1 cellular context compared by ENCODE assay signal in the genomic region with DNA sequence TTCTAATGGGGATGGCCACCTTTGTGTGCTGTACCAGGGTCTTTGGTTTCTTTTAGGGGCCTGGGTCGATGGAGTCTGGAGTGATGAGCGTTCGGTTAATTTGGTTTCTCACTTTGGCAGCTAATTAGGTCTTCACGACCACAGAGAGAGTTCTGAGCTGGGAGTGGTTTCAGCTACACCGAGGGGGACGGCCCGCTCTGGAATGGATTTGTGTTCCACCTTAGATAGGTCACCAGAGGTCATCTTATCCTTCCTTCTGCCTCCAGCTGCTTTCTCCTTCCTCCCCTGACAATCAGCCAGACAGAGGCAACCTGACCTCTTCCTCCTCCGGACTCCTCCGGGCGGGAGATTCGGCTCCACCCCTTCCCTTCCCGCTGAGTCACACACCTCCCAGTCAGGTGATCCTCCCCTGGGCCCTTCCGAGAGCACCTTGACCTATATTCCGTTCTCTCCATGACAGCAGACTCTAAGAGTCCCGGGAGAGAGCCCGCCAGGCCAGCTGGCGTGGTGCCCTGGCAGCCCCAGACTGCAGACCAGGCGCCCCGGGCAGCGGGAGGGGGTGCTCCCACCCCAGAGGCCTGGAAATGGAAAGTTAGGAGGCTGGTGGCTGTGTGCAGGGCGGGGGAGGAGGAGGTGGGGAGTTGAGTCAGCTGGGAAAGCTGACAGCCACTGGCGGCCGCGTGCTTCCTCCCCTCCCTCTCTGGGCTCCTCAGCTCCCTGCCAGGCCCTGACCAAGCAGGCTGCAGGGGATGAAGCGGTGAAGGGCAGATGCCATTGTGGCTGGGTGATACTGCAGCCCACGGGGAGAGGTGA.
A peak's percentile ranks its signal among the peaks of the same experiment; 100 is the strongest.
TF ChIP-seq lines count a peak whose summit lies in the region.

No MANE protein-coding gene starts in this region.

TF ChIP-seq in HepG2, 621 proteins besides CTCF, POLR2A, EP300 and RAD21 (continued from another document and continues in another):
- TF ChIP-seq, protein P1, sequence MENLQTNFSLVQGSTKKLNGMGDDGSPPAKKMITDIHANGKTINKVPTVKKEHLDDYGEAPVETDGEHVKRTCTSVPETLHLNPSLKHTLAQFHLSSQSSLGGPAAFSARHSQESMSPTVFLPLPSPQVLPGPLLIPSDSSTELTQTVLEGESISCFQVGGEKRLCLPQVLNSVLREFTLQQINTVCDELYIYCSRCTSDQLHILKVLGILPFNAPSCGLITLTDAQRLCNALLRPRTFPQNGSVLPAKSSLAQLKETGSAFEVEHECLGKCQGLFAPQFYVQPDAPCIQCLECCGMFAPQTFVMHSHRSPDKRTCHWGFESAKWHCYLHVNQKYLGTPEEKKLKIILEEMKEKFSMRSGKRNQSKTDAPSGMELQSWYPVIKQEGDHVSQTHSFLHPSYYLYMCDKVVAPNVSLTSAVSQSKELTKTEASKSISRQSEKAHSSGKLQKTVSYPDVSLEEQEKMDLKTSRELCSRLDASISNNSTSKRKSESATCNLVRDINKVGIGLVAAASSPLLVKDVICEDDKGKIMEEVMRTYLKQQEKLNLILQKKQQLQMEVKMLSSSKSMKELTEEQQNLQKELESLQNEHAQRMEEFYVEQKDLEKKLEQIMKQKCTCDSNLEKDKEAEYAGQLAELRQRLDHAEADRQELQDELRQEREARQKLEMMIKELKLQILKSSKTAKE (CRISPR knock-in tag; IDR thresholded peaks at IDR 0.05; ENCODE audit: borderline replicate concordance) = peak; percentile 57; the same call in 1 of the 2 replicates
- no peak; the same call in 1 of the 2 replicates for TF ChIP-seq ZNF451 (CRISPR knock-in tag; IDR thresholded peaks at IDR 0.05)
- TF ChIP-seq PTBP1 (IDR thresholded peaks at IDR 0.05; ENCODE audit: low read depth, low read length, poor library complexity, severe bottlenecking) = peak; percentile 84
- TF ChIP-seq, protein P2, sequence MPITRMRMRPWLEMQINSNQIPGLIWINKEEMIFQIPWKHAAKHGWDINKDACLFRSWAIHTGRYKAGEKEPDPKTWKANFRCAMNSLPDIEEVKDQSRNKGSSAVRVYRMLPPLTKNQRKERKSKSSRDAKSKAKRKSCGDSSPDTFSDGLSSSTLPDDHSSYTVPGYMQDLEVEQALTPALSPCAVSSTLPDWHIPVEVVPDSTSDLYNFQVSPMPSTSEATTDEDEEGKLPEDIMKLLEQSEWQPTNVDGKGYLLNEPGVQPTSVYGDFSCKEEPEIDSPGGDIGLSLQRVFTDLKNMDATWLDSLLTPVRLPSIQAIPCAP (CRISPR knock-in tag; IDR thresholded peaks at IDR 0.05; ENCODE audit: low read depth) = no peak
- peak; percentile 15; the same call in 1 of the 2 replicates for TF ChIP-seq CBX5 (CRISPR knock-in tag; IDR thresholded peaks at IDR 0.05; ENCODE audit: borderline replicate concordance)
- peak; percentile 14; the same call in 1 of the 2 replicates for TF ChIP-seq ZBTB7B (CRISPR knock-in tag; IDR thresholded peaks at IDR 0.05)
- 0 out of 2 replicates have a peak, but pooled peaks have one; percentile 48 for TF ChIP-seq ZNF747 (CRISPR knock-in tag; IDR thresholded peaks at IDR 0.05; ENCODE audit: borderline replicate concordance)
- TF ChIP-seq KLF11 (CRISPR knock-in tag; IDR thresholded peaks at IDR 0.05) = no peak
- TF ChIP-seq, protein P3, sequence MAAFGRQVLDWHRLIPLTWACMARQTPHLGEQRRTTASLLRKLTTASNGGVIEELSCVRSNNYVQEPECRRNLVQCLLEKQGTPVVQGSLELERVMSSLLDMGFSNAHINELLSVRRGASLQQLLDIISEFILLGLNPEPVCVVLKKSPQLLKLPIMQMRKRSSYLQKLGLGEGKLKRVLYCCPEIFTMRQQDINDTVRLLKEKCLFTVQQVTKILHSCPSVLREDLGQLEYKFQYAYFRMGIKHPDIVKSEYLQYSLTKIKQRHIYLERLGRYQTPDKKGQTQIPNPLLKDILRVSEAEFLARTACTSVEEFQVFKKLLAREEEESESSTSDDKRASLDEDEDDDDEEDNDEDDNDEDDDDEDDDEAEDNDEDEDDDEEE (CRISPR knock-in tag; IDR thresholded peaks at IDR 0.05) = peak; percentile 90
- TF ChIP-seq, protein P4, sequence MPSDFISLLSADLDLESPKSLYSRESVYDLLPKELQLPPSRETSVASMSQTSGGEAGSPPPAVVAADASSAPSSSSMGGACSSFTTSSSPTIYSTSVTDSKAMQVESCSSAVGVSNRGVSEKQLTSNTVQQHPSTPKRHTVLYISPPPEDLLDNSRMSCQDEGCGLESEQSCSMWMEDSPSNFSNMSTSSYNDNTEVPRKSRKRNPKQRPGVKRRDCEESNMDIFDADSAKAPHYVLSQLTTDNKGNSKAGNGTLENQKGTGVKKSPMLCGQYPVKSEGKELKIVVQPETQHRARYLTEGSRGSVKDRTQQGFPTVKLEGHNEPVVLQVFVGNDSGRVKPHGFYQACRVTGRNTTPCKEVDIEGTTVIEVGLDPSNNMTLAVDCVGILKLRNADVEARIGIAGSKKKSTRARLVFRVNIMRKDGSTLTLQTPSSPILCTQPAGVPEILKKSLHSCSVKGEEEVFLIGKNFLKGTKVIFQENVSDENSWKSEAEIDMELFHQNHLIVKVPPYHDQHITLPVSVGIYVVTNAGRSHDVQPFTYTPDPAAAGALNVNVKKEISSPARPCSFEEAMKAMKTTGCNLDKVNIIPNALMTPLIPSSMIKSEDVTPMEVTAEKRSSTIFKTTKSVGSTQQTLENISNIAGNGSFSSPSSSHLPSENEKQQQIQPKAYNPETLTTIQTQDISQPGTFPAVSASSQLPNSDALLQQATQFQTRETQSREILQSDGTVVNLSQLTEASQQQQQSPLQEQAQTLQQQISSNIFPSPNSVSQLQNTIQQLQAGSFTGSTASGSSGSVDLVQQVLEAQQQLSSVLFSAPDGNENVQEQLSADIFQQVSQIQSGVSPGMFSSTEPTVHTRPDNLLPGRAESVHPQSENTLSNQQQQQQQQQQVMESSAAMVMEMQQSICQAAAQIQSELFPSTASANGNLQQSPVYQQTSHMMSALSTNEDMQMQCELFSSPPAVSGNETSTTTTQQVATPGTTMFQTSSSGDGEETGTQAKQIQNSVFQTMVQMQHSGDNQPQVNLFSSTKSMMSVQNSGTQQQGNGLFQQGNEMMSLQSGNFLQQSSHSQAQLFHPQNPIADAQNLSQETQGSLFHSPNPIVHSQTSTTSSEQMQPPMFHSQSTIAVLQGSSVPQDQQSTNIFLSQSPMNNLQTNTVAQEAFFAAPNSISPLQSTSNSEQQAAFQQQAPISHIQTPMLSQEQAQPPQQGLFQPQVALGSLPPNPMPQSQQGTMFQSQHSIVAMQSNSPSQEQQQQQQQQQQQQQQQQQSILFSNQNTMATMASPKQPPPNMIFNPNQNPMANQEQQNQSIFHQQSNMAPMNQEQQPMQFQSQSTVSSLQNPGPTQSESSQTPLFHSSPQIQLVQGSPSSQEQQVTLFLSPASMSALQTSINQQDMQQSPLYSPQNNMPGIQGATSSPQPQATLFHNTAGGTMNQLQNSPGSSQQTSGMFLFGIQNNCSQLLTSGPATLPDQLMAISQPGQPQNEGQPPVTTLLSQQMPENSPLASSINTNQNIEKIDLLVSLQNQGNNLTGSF (CRISPR knock-in tag; IDR thresholded peaks at IDR 0.05) = no peak
- TF ChIP-seq ZNF720 (CRISPR knock-in tag; IDR thresholded peaks at IDR 0.05) = no peak
- TF ChIP-seq, protein P5, sequence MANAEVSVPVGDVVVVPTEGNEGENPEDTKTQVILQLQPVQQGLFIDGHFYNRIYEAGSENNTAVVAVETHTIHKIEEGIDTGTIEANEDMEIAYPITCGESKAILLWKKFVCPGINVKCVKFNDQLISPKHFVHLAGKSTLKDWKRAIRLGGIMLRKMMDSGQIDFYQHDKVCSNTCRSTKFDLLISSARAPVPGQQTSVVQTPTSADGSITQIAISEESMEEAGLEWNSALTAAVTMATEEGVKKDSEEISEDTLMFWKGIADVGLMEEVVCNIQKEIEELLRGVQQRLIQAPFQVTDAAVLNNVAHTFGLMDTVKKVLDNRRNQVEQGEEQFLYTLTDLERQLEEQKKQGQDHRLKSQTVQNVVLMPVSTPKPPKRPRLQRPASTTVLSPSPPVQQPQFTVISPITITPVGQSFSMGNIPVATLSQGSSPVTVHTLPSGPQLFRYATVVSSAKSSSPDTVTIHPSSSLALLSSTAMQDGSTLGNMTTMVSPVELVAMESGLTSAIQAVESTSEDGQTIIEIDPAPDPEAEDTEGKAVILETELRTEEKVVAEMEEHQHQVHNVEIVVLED (CRISPR knock-in tag; IDR thresholded peaks at IDR 0.05; ENCODE audit: borderline replicate concordance) = no peak
- no peak for TF ChIP-seq ZNF7 (CRISPR knock-in tag; IDR thresholded peaks at IDR 0.05)
- TF ChIP-seq NFKB2 (CRISPR knock-in tag; IDR thresholded peaks at IDR 0.05; ENCODE audit: borderline replicate concordance) = peak; percentile 58; the same call in 1 of the 2 replicates
- TF ChIP-seq, protein P6, sequence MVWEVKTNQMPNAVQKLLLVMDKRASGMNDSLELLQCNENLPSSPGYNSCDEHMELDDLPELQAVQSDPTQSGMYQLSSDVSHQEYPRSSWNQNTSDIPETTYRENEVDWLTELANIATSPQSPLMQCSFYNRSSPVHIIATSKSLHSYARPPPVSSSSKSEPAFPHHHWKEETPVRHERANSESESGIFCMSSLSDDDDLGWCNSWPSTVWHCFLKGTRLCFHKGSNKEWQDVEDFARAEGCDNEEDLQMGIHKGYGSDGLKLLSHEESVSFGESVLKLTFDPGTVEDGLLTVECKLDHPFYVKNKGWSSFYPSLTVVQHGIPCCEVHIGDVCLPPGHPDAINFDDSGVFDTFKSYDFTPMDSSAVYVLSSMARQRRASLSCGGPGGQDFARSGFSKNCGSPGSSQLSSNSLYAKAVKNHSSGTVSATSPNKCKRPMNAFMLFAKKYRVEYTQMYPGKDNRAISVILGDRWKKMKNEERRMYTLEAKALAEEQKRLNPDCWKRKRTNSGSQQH (CRISPR knock-in tag; IDR thresholded peaks at IDR 0.05; ENCODE audit: low read depth) = no peak; the same call in 1 of the 2 replicates
- TF ChIP-seq ZNF616 (CRISPR knock-in tag; IDR thresholded peaks at IDR 0.05; ENCODE audit: low read depth) = peak; percentile 60; the same call in 1 of the 2 replicates
- 0 out of 2 replicates have a peak, but pooled peaks have one; percentile 58 for TF ChIP-seq ZNF430 (CRISPR knock-in tag; IDR thresholded peaks at IDR 0.05)
- no peak for TF ChIP-seq RELA (CRISPR knock-in tag; IDR thresholded peaks at IDR 0.05)
- TF ChIP-seq, protein P7, sequence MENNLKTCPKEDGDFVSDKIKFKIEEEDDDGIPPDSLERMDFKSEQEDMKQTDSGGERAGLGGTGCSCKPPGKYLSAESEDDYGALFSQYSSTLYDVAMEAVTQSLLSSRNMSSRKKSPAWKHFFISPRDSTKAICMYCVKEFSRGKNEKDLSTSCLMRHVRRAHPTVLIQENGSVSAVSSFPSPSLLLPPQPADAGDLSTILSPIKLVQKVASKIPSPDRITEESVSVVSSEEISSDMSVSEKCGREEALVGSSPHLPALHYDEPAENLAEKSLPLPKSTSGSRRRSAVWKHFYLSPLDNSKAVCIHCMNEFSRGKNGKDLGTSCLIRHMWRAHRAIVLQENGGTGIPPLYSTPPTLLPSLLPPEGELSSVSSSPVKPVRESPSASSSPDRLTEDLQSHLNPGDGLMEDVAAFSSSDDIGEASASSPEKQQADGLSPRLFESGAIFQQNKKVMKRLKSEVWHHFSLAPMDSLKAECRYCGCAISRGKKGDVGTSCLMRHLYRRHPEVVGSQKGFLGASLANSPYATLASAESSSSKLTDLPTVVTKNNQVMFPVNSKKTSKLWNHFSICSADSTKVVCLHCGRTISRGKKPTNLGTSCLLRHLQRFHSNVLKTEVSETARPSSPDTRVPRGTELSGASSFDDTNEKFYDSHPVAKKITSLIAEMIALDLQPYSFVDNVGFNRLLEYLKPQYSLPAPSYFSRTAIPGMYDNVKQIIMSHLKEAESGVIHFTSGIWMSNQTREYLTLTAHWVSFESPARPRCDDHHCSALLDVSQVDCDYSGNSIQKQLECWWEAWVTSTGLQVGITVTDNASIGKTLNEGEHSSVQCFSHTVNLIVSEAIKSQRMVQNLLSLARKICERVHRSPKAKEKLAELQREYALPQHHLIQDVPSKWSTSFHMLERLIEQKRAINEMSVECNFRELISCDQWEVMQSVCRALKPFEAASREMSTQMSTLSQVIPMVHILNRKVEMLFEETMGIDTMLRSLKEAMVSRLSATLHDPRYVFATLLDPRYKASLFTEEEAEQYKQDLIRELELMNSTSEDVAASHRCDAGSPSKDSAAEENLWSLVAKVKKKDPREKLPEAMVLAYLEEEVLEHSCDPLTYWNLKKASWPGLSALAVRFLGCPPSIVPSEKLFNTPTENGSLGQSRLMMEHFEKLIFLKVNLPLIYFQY (CRISPR knock-in tag; IDR thresholded peaks at IDR 0.05; ENCODE audit: borderline replicate concordance) = no peak
- TF ChIP-seq, protein P8, sequence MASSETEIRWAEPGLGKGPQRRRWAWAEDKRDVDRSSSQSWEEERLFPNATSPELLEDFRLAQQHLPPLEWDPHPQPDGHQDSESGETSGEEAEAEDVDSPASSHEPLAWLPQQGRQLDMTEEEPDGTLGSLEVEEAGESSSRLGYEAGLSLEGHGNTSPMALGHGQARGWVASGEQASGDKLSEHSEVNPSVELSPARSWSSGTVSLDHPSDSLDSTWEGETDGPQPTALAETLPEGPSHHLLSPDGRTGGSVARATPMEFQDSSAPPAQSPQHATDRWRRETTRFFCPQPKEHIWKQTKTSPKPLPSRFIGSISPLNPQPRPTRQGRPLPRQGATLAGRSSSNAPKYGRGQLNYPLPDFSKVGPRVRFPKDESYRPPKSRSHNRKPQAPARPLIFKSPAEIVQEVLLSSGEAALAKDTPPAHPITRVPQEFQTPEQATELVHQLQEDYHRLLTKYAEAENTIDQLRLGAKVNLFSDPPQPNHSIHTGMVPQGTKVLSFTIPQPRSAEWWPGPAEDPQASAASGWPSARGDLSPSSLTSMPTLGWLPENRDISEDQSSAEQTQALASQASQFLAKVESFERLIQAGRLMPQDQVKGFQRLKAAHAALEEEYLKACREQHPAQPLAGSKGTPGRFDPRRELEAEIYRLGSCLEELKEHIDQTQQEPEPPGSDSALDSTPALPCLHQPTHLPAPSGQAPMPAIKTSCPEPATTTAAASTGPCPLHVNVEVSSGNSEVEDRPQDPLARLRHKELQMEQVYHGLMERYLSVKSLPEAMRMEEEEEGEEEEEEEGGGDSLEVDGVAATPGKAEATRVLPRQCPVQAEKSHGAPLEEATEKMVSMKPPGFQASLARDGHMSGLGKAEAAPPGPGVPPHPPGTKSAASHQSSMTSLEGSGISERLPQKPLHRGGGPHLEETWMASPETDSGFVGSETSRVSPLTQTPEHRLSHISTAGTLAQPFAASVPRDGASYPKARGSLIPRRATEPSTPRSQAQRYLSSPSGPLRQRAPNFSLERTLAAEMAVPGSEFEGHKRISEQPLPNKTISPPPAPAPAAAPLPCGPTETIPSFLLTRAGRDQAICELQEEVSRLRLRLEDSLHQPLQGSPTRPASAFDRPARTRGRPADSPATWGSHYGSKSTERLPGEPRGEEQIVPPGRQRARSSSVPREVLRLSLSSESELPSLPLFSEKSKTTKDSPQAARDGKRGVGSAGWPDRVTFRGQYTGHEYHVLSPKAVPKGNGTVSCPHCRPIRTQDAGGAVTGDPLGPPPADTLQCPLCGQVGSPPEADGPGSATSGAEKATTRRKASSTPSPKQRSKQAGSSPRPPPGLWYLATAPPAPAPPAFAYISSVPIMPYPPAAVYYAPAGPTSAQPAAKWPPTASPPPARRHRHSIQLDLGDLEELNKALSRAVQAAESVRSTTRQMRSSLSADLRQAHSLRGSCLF (CRISPR knock-in tag; IDR thresholded peaks at IDR 0.05; ENCODE audit: borderline replicate concordance) = no peak
- TF ChIP-seq, protein P9, sequence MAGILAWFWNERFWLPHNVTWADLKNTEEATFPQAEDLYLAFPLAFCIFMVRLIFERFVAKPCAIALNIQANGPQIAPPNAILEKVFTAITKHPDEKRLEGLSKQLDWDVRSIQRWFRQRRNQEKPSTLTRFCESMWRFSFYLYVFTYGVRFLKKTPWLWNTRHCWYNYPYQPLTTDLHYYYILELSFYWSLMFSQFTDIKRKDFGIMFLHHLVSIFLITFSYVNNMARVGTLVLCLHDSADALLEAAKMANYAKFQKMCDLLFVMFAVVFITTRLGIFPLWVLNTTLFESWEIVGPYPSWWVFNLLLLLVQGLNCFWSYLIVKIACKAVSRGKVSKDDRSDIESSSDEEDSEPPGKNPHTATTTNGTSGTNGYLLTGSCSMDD (CRISPR knock-in tag; IDR thresholded peaks at IDR 0.05) = no peak
- no peak for TF ChIP-seq ZNF30 (CRISPR knock-in tag; IDR thresholded peaks at IDR 0.05)
- TF ChIP-seq ZNF251 (CRISPR knock-in tag; IDR thresholded peaks at IDR 0.05) = no peak
- no peak for TF ChIP-seq MTF1 (CRISPR knock-in tag; IDR thresholded peaks at IDR 0.05)
- TF ChIP-seq ZNF224 (CRISPR knock-in tag; IDR thresholded peaks at IDR 0.05) = 0 out of 2 replicates have a peak, but pooled peaks have one; percentile 8
